8 cellular contexts compared by ENCODE assay signal in genomic region chr12:131860472-131861260, GRCh38. TPM values are rescaled to one million over a fixed set of nuclear protein-coding genes. Genes with fewer than 3 reads are reported as not detected.
DNase-seq lines count a peak whose midpoint lies in the region.

No MANE protein-coding gene starts in this region.

- in situ Hi-C loops in T47D (cut with HindIII; ENCODE audit: low pct_unique_long_range_greater_than_20kb, low sequenced_read_pairs), result no loop called here

- DNase-seq in NCI-H1092 (lab: John Stamatoyannopoulos, UW) (peak; percentile 11), NCI-H1092 treated with DMSO at 0.1 percent for 48 hours (lab: John Stamatoyannopoulos, UW) (no peak), NCI-H226 (peak; percentile 73), T47D (ENCODE audit: low read depth in 1 of 2, low spot score in 1 of 2) (peak; percentile 48 to 84), kidney tubule cell (ENCODE audit: low spot score) (peak; percentile 79), ureter (ENCODE audit: low spot score) (peak; percentile 60)
- no peak for DNase-seq in activated T-cell treated with anti-CD3 and anti-CD28 coated beads, Interleukin-2, amount 50 U/mL, for 48 hours
- DNase-seq in activated CD4-positive, CD25-positive, alpha-beta regulatory T cell (lab: John Stamatoyannopoulos, UW), result no peak

RNA-seq across cellular contexts. Expression of gene MMP17, which starts 32.5 kb away (rescaled TPM):
- 2.0 TPM for total RNA-seq in ureter

RNA-seq across cellular contexts. Expression of gene ULK1, which starts 33.8 kb away (rescaled TPM):
- 31.8 TPM for total RNA-seq in ureter

Comparison
In these comparisons a context has a peak if more than half of its experiments do, and no peak if none do; other contexts are left out.
1. DNase-seq: peak in NCI-H1092 (single experiment), NCI-H226 (single experiment), T47D (2 of 2), kidney tubule cell (single experiment) and ureter (single experiment); none in NCI-H1092 treated with DMSO at 0.1 percent for 48 hours (single experiment), activated T-cell treated with anti-CD3 and anti-CD28 coated beads, Interleukin-2, amount 50 U/mL, for 48 hours (0 of 2) and activated CD4-positive, CD25-positive, alpha-beta regulatory T cell (0 of 4).